Comparison of ENCODE assay signal across 1 cellular context in genomic region chr17:43212641-43213490, GRCh38.
TF ChIP-seq lines count a peak whose summit lies in the region.

No MANE protein-coding gene starts in this region.

TF ChIP-seq in H1, 55 proteins besides CTCF, POLR2A, EP300 and RAD21:
- TF ChIP-seq SAP30 (IDR thresholded peaks at IDR 0.05; ENCODE audit: insufficient read depth, insufficient replicate concordance, low read length) (no peak), CTBP2 (IDR thresholded peaks at IDR 0.05; ENCODE audit: borderline replicate concordance, insufficient read depth, insufficient read length, low read length) (no peak), BRCA1 (IDR thresholded peaks at IDR 0.05; ENCODE audit: low read depth, low read length) (no peak), CBX8 (IDR thresholded peaks at IDR 0.05; ENCODE audit: borderline replicate concordance, low read depth, low read length) (no peak), CBX5 (IDR thresholded peaks at IDR 0.05; ENCODE audit: low read depth, low read length) (no peak), TBP (IDR thresholded peaks at IDR 0.05; ENCODE audit: low read depth, low read length) (no peak), SP2 (IDR thresholded peaks at IDR 0.05; ENCODE audit: low read length) (no peak), SIX5 (IDR thresholded peaks at IDR 0.05; ENCODE audit: low read depth, low read length) (no peak), POLR2AphosphoS5 (IDR thresholded peaks at IDR 0.05; ENCODE audit: low read depth, low read length) (no peak), CREB1 (IDR thresholded peaks at IDR 0.05) (no peak), RBBP5 (IDR thresholded peaks at IDR 0.05; ENCODE audit: borderline replicate concordance, low read depth, low read length) (no peak), ASH2L (IDR thresholded peaks at IDR 0.05; ENCODE audit: low read length) (no peak), EGR1 (IDR thresholded peaks at IDR 0.05; ENCODE audit: borderline replicate concordance, low read depth, low read length) (no peak), KDM5A (IDR thresholded peaks at IDR 0.05; ENCODE audit: low read length) (no peak), CHD1 (IDR thresholded peaks at IDR 0.05; ENCODE audit: low read depth, low read length) (no peak), SRF (IDR thresholded peaks at IDR 0.05; ENCODE audit: low read depth, low read length) (no peak), RNF2 (IDR thresholded peaks at IDR 0.05; ENCODE audit: borderline replicate concordance, low read depth, low read length, missing control alignments, poor library complexity, severe bottlenecking) (no peak), BACH1 (IDR thresholded peaks at IDR 0.05; ENCODE audit: low read length) (no peak)
TF ChIP-seq in H1: peak in this region for 0.
